Comparison of ENCODE assay signal across 1 cellular context in the genomic region with DNA sequence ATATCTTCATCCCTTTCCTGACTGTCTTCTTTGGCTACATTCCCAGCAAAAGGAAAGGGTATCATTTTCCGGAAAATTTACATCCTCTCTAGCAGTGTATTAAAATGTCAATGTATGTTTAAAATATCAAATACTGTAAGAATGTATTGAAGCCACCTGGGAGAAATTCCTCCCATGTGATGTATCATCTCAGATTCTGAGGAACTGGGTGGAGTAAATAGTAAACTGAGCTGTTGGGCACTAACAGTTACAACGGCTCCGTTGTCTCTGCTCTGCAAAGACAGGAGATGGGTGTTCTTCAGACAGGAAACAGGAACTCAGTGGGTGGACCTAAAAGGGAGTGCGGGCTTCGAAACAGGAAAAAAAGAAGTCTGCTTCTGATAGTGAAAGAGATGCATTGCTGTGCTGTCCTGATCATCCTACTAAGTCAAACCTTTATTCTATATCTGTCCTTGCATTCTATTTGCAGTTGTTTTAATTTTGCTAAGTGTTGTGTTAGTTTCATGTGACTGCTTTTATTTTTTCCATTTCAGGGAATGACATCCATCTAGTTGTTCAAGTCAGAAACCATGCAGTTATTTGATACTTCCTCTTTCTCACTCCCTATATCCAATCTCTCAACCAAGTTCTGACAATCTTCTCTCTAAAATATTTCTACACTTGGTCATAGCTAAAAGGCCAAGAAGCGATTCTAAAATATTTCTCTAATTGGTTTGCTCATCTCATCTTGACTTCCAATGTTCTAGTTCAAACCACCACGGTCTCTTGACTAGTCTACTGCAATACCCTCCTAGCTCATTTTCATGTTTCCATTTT.
A peak's percentile ranks its signal among the peaks of the same experiment; 100 is the strongest.
TF ChIP-seq lines count a peak whose summit lies in the region.

No MANE protein-coding gene starts in this region.

TF ChIP-seq in HepG2, 621 proteins besides CTCF, POLR2A, EP300 and RAD21:
- TF ChIP-seq ELF1 (CRISPR knock-in tag; IDR thresholded peaks at IDR 0.05): 0 out of 2 replicates have a peak, but pooled peaks have one; percentile 29
- TF ChIP-seq, protein P1, sequence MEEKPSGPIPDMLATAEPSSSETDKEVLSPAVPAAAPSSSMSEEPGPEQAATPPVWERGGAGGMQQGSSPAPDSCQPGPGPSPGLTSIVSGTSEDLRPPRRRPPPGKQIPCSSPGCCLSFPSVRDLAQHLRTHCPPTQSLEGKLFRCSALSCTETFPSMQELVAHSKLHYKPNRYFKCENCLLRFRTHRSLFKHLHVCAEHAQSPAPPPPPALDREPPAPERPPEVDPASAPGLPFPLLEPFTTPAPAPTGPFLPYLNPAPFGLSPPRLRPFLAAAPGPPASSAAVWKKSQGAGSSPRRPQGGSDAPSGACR (CRISPR knock-in tag; IDR thresholded peaks at IDR 0.05): no peak
- TF ChIP-seq GABPA (IDR thresholded peaks at IDR 0.05; ENCODE audit: low read depth, low read length): peak; percentile 31; the same call in 1 of the 2 replicates
- peak; percentile 88 for TF ChIP-seq GABPA (CRISPR knock-in tag; IDR thresholded peaks at IDR 0.05; ENCODE audit: low read depth)
- TF ChIP-seq GABPB1 (CRISPR knock-in tag; IDR thresholded peaks at IDR 0.05): peak; percentile 50
- no peak for TF ChIP-seq RFX3 (CRISPR knock-in tag; IDR thresholded peaks at IDR 0.05)
- no peak for TF ChIP-seq ZNF296 (CRISPR knock-in tag; conservative IDR thresholded peaks at IDR 0.05)
TF ChIP-seq in HepG2: peak in this region for 3.
